Comparison of ENCODE assay signal across 12 cellular contexts in genomic region chr1:230542054-230542453, GRCh38.
A peak's percentile ranks its signal among the peaks of the same experiment; 100 is the strongest.
DNase-seq lines count a peak whose midpoint lies in the region; ATAC-seq and TF ChIP-seq lines count a peak whose summit lies in the region.
"Had no signal": no experiment of that assay in that cellular context is flagged by ENCODE, and none has a peak within 500 bp of the region (broad histone marks: within the 10 kb centered on the region; RNA-seq: fewer than 3 reads in every experiment).

No MANE protein-coding gene starts in this region.

- H3K27ac ChIP-seq in naive thymus-derived CD4-positive, alpha-beta T cell (ENCODE audit: low read depth, low read length): no peak overlapping the region
- H3K27ac ChIP-seq: left lung, suprapubic skin had no signal

- in situ Hi-C loops in astrocyte of the spinal cord (cut with HindIII; ENCODE audit: low sequenced_read_pairs): no loop called here

- no peak for TF ChIP-seq POLR2A in NB4 (IDR thresholded peaks at IDR 0.05; ENCODE audit: extremely low read depth, insufficient read length)

- ATAC-seq in naive thymus-derived CD4-positive, alpha-beta T cell: peak; percentile 16
- no peak for ATAC-seq in HG03442 (IDR thresholded peaks at IDR 0.05; ENCODE audit: unreplicated experiment)
- ATAC-seq in HG03095 (IDR thresholded peaks at IDR 0.05; ENCODE audit: unreplicated experiment): no peak
- ATAC-seq: CD8-positive, alpha-beta T cell; left lung had no signal

- CTCF ChIA-PET in naive thymus-derived CD4-positive, alpha-beta T cell (lab: Charles Lee): no interaction called here

- H3K4me1 Mint-ChIP-seq in naive thymus-derived CD4-positive, alpha-beta T cell: peaks cover 0 to 13% (median 0%) of the 10 kb centered on the region in 7 donors

- no peaks in the 10 kb centered on the region for H3K9me3 ChIP-seq in naive thymus-derived CD4-positive, alpha-beta T cell (ENCODE audit: control insufficient read depth in 2 of 3, low read length in 3 of 3)
- H3K9me3 ChIP-seq: left lung, suprapubic skin had no signal

- H3K4me3 Mint-ChIP-seq in naive thymus-derived CD4-positive, alpha-beta T cell: peak overlapping the region in 1 of 10 donors; percentile 48
- H3K4me3 Mint-ChIP-seq: CD8-positive, alpha-beta T cell had no signal

- DNase-seq in HPDE6-E6E7 (ENCODE audit: extremely low spot score): peak; percentile 54
- DNase-seq in NB4 (ENCODE audit: low read depth): peak; percentile 45
- DNase-seq in astrocyte of the spinal cord (ENCODE audit: low read depth, low spot score): peak; percentile 12
- DNase-seq in naive thymus-derived CD4-positive, alpha-beta T cell: peak in 1 of 9 donors; percentile 32
- DNase-seq in SKM-1 (lab: John Stamatoyannopoulos, UW; ENCODE audit: unreplicated experiment): no peak
- DNase-seq: CD8-positive, alpha-beta T cell; left lung; NCI-H2081 treated with DMSO at 0.1 percent for 48 hours; occipital lobe had no signal

- peaks cover 0 to 2% (median 0%) of the 10 kb centered on the region in 5 donors for H3K36me3 Mint-ChIP-seq in naive thymus-derived CD4-positive, alpha-beta T cell
- H3K36me3 Mint-ChIP-seq: CD8-positive, alpha-beta T cell had no signal

- no peaks in the 10 kb centered on the region for H3K27me3 ChIP-seq in naive thymus-derived CD4-positive, alpha-beta T cell (ENCODE audit: control insufficient read depth in 2 of 2, insufficient read depth in 2 of 2, low read length in 2 of 2)
- H3K27me3 ChIP-seq: left lung, suprapubic skin had no signal

- intact Hi-C loops in naive thymus-derived CD4-positive, alpha-beta T cell (cut with micrococcal nuclease): loop anchor here in 1 of 2 donors (1.0 kb wide), 1 partner anchor 8 kb away; no protein-coding TSS in a partner anchor

- H3K27ac Mint-ChIP-seq in naive thymus-derived CD4-positive, alpha-beta T cell: peak overlapping the region in 1 of 9 donors; percentile 82
- H3K27ac Mint-ChIP-seq: CD8-positive, alpha-beta T cell had no signal

- H3K27me3 Mint-ChIP-seq in naive thymus-derived CD4-positive, alpha-beta T cell: peaks cover 0 to 32% (median 11%) of the 10 kb centered on the region in 5 donors

- H3K4me3 ChIP-seq in NB4 (ENCODE audit: low read depth, low read length): no peak overlapping the region
- H3K4me3 ChIP-seq in astrocyte of the spinal cord (ENCODE audit: low read depth, low read length): no peak overlapping the region
- H3K4me3 ChIP-seq in naive thymus-derived CD4-positive, alpha-beta T cell (ENCODE audit: low read length): no peak overlapping the region
- H3K4me3 ChIP-seq: left lung, suprapubic skin had no signal

- H3K4me1 ChIP-seq in naive thymus-derived CD4-positive, alpha-beta T cell (ENCODE audit: control insufficient read depth in 2 of 2, insufficient read depth in 2 of 2, low read length in 2 of 2): no peaks in the 10 kb centered on the region
- H3K4me1 ChIP-seq: left lung, suprapubic skin had no signal

- H3K9me3 Mint-ChIP-seq in naive thymus-derived CD4-positive, alpha-beta T cell: peaks cover 0 to 5% (median 0%) of the 10 kb centered on the region in 11 donors
- H3K9me3 Mint-ChIP-seq: CD8-positive, alpha-beta T cell had no signal

- TF ChIP-seq CTCF in NB4 (IDR thresholded peaks at IDR 0.05; ENCODE audit: low read depth, low read length): no peak
- no peak for TF ChIP-seq CTCF in astrocyte of the spinal cord (IDR thresholded peaks at IDR 0.05; ENCODE audit: low read depth, low read length)

- no peaks in the 10 kb centered on the region for H3K36me3 ChIP-seq in naive thymus-derived CD4-positive, alpha-beta T cell (ENCODE audit: control insufficient read depth in 2 of 3, insufficient read depth in 3 of 3, low read length in 3 of 3)
- H3K36me3 ChIP-seq: left lung, suprapubic skin had no signal

- POLR2A ChIA-PET in naive thymus-derived CD4-positive, alpha-beta T cell (lab: Charles Lee): no interaction called here
